In the genomic region with DNA sequence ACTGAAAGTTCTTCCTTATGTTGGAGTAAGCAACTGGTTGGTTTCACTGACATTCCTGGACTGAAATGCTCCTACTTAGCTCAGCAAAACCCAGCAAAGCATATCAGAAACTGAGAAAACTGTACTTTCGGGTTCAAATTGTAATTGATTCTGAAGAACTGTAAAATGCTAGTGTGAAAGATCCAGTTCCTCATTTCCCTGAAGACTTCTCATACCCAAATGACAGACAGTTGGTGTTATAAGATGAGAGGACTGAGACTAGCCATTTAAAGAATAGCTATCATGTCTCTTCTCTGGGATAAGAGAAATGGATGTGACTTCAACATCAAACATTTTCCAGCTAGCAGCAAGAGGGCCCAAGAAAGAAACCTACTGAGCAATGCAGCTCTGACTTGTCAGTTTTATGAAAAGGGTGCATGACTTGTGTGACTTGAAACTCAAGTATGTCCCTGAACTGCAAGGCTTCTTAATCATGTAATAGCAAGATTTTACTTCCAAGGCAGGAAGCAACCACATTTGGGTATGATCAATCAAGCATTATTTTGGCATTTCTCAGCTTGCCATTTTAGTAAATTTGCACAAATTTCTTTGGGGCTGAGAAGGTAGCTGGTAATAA, we compare ENCODE assay signal across 21 cellular contexts.
DNase-seq lines count a peak whose midpoint lies in the region; ATAC-seq and TF ChIP-seq lines count a peak whose summit lies in the region.
"Had no signal": no experiment of that assay in that cellular context is flagged by ENCODE, and none has a peak within 500 bp of the region (broad histone marks: within the 10 kb centered on the region; RNA-seq: fewer than 3 reads in every experiment).

No MANE protein-coding gene starts in this region.

- dilution Hi-C loops in IMR-90 (cut with HindIII; ENCODE audit: low sequenced_read_pairs, unreplicated experiment) = no loop called here

- no peak for TF ChIP-seq EP300 in sigmoid colon (IDR thresholded peaks at IDR 0.05)

- no peak for TF ChIP-seq POLR2A in IMR-90 (IDR thresholded peaks at IDR 0.05; ENCODE audit: low read depth, low read length)
- no peak for TF ChIP-seq POLR2A in sigmoid colon (IDR thresholded peaks at IDR 0.05)

- no peak overlapping the region for H2AFZ ChIP-seq in IMR-90 (replicated peaks; ENCODE audit: low read length, poor library complexity)

- no peak overlapping the region for H3K18ac ChIP-seq in IMR-90 (ENCODE audit: low read depth, low read length)

- no peak overlapping the region for H4K91ac ChIP-seq in IMR-90 (ENCODE audit: insufficient read depth, low read depth, low read length)

- H3K36me3 ChIP-seq in IMR-90 (ENCODE audit: control insufficient read depth, insufficient read depth, low read length) (no peaks in the 10 kb centered on the region), sigmoid colon (no peaks in the 10 kb centered on the region)
- H3K36me3 ChIP-seq: adrenal gland had no signal

- H4K5ac ChIP-seq in IMR-90 (ENCODE audit: low read depth, low read length) = no peak overlapping the region

- H4K8ac ChIP-seq in IMR-90 (ENCODE audit: low read depth in 2 of 2, low read length in 2 of 2) = no peak overlapping the region

- H2BK5ac ChIP-seq in IMR-90 (ENCODE audit: low read depth, low read length, poor library complexity, severe bottlenecking) = no peak overlapping the region

- no peak overlapping the region for H3K56ac ChIP-seq in IMR-90 (ENCODE audit: extremely low read depth, insufficient read depth, low read length)

- intact Hi-C loops in IMR-90 (cut with micrococcal nuclease) = no loop called here
- intact Hi-C loops in sigmoid colon (cut with DNase I) = no loop called here

- H2BK15ac ChIP-seq in IMR-90 (ENCODE audit: low read depth, low read length) = no peak overlapping the region

- POLR2A ChIA-PET in IMR-90 (lab: Charles Lee; ENCODE audit: unreplicated experiment) = no interaction called here
- POLR2A ChIA-PET in GM10248 (lab: Yijun Ruan, JAX) = no interaction called here

- H2AK9ac ChIP-seq in IMR-90 (replicated peaks; ENCODE audit: low read depth, low read length, poor library complexity) = no peak overlapping the region

- no peak overlapping the region for H2BK120ac ChIP-seq in IMR-90 (ENCODE audit: low read depth, low read length)

- no peak overlapping the region for H2AK5ac ChIP-seq in IMR-90 (ENCODE audit: low read depth, low read length)

- no TSS peak for BruUV-seq in IMR-90 (replicated peaks; lab: Mats Ljungman, UMichigan)

- no peak for TF ChIP-seq RAD21 in IMR-90 (IDR thresholded peaks at IDR 0.05; ENCODE audit: low read length)

- H3K9me3 ChIP-seq in IMR-90 (ENCODE audit: control insufficient read depth, insufficient read depth, low read length) (no peaks in the 10 kb centered on the region), sigmoid colon (no peaks in the 10 kb centered on the region)
- H3K9me3 ChIP-seq: adrenal gland had no signal

- H3K9me1 ChIP-seq in IMR-90 (ENCODE audit: insufficient read depth, low read length) = no peaks in the 10 kb centered on the region

- CTCF ChIA-PET in IMR-90 (lab: Yijun Ruan, JAX) = no interaction called here
- CTCF ChIA-PET in GM10248 (lab: Yijun Ruan, JAX) = interaction anchor here (1.1 kb wide), 1 partner anchor 21 kb away, joined by 3 read pairs; no protein-coding TSS in a partner anchor

- H3K9ac ChIP-seq in IMR-90 (ENCODE audit: low read depth, low read length) = no peak overlapping the region

- H3K23ac ChIP-seq in IMR-90 (ENCODE audit: low read depth, low read length) = no peak overlapping the region

- H3K4ac ChIP-seq in IMR-90 (ENCODE audit: low read depth, low read length) = no peak overlapping the region

- no CpG with 5 or more reads among the region's 1 CpG for WGBS in IMR-90 (ENCODE audit: extremely low coverage in 2 of 2, insufficient read length in 1 of 2), 2 experiments
- 92 to 96% methylated on average over 1 of the region's 1 CpG for WGBS in sigmoid colon, 2 donors

- no peaks in the 10 kb centered on the region for H4K20me1 ChIP-seq in IMR-90 (ENCODE audit: insufficient read depth, low read length)

- TF ChIP-seq CTCF in IMR-90 (conservative IDR thresholded peaks at IDR 0.05; ENCODE audit: low read depth, low read length) (no peak), sigmoid colon (IDR thresholded peaks at IDR 0.05) (no peak), coronary artery (IDR thresholded peaks at IDR 0.05) (no peak), GM10248 (IDR thresholded peaks at IDR 0.05; ENCODE audit: control extremely low read depth, extremely low read depth, low read depth, missing control alignments) (no peak)

- H3K27ac ChIP-seq in IMR-90 (ENCODE audit: insufficient read depth, low read length) (no peak overlapping the region), sigmoid colon (no peak overlapping the region), coronary artery (no peak overlapping the region)
- H3K27ac ChIP-seq: adrenal gland had no signal

- ATAC-seq in GM19455 (IDR thresholded peaks at IDR 0.05; ENCODE audit: unreplicated experiment) (peak; percentile 57), IMR-90 (ENCODE audit: low read depth) (no peak), esophagus mucosa (peak; percentile 36)
- ATAC-seq: activated CD4-positive, CD25-positive, alpha-beta regulatory T cell treated with anti-CD3 and anti-CD28 coated beads, Interleukin-2, amount 50 U/mL, for 24 hours; natural killer cell treated with Interleukin-12 subunit alpha and Interleukin-12 subunit beta and Interleukin-15 and Interleukin-18, amount 100 ng/mL, for 72 hours; stimulated activated naive CD8-positive, alpha-beta T cell treated with anti-CD3 and anti-CD28 coated beads, Interleukin-15, amount 100 ng/mL, for 72 hours had no signal

- no peak overlapping the region for H3K4me3 ChIP-seq in IMR-90 (ENCODE audit: insufficient read depth, low read depth, low read length)
- no peak overlapping the region for H3K4me3 ChIP-seq in sigmoid colon
- no peak overlapping the region for H3K4me3 ChIP-seq in coronary artery
- H3K4me3 ChIP-seq: adrenal gland had no signal

- H3K79me1 ChIP-seq in IMR-90 (ENCODE audit: low read depth in 1 of 2, low read length in 2 of 2) = no peaks in the 10 kb centered on the region

- in situ Hi-C loops in IMR-90 (cut with MboI; ENCODE audit: low sequenced_read_pairs) = no loop called here

- H3K4me1 ChIP-seq in IMR-90 (ENCODE audit: control insufficient read depth, insufficient read depth, low read length) (no peaks in the 10 kb centered on the region), sigmoid colon (no peaks in the 10 kb centered on the region)
- H3K4me1 ChIP-seq: adrenal gland had no signal

- peak; percentile 44 for DNase-seq in EH (ENCODE audit: low read depth)
- peak; percentile 10 for DNase-seq in IMR-90
- DNase-seq in sigmoid colon = no peak
- no peak for DNase-seq in coronary artery (ENCODE audit: low spot score)
- DNase-seq in GM10248 (ENCODE audit: extremely low spot score) = no peak
- DNase-seq in NCI-H2107 (lab: John Stamatoyannopoulos, UW) = no peak
- DNase-seq: activated CD4-positive, alpha-beta T cell treated with anti-CD3 and anti-CD28 coated beads, Interleukin-2, amount 50 U/mL, for 48 hours; activated naive CD4-positive, alpha-beta T cell treated with anti-CD3 and anti-CD28 coated beads for 36 hours; adrenal gland; CD4-positive, alpha-beta memory T cell; effector CD4-positive, alpha-beta T cell; kidney; NCI-H2081; NCI-H345; small intestine; stimulated activated naive CD8-positive, alpha-beta T cell treated with anti-CD3 and anti-CD28 coated beads, Interleukin-15, amount 100 ng/mL, for 72 hours; T-helper 1 cell had no signal

- H3K27me3 ChIP-seq in IMR-90 (ENCODE audit: control insufficient read depth, insufficient read depth, low read length) = no peaks in the 10 kb centered on the region
- H3K27me3 ChIP-seq in sigmoid colon = no peaks in the 10 kb centered on the region
- H3K27me3 ChIP-seq: adrenal gland had no signal

- no peak overlapping the region for H2BK20ac ChIP-seq in IMR-90 (ENCODE audit: low read depth, low read length)

- no peak overlapping the region for H3K4me2 ChIP-seq in IMR-90 (ENCODE audit: low read depth, low read length)

- no peak overlapping the region for H3K14ac ChIP-seq in IMR-90 (replicated peaks; ENCODE audit: low read depth, low read length)

TF ChIP-seq in IMR-90, 13 proteins besides CTCF, POLR2A, EP300 and RAD21:
- no peak for TF ChIP-seq MAZ (IDR thresholded peaks at IDR 0.05; ENCODE audit: borderline replicate concordance, low read depth, low read length)
- TF ChIP-seq RCOR1 (IDR thresholded peaks at IDR 0.05; ENCODE audit: insufficient replicate concordance, low read length) = no peak
- no peak for TF ChIP-seq FOS (IDR thresholded peaks at IDR 0.05; ENCODE audit: low read depth, low read length)
- no peak for TF ChIP-seq BHLHE40 (IDR thresholded peaks at IDR 0.05; ENCODE audit: low read depth, low read length)
- TF ChIP-seq MXI1 (IDR thresholded peaks at IDR 0.05; ENCODE audit: borderline replicate concordance, low read depth, low read length) = no peak
- no peak for TF ChIP-seq NFE2L2 (IDR thresholded peaks at IDR 0.05; ENCODE audit: low read depth, low read length)
- TF ChIP-seq ELK1 (IDR thresholded peaks at IDR 0.05; ENCODE audit: borderline replicate concordance, low read depth, low read length) = no peak
- TF ChIP-seq, protein P1, sequence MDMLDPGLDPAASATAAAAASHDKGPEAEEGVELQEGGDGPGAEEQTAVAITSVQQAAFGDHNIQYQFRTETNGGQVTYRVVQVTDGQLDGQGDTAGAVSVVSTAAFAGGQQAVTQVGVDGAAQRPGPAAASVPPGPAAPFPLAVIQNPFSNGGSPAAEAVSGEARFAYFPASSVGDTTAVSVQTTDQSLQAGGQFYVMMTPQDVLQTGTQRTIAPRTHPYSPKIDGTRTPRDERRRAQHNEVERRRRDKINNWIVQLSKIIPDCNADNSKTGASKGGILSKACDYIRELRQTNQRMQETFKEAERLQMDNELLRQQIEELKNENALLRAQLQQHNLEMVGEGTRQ (IDR thresholded peaks at IDR 0.05; ENCODE audit: low read depth, low read length) = no peak
- TF ChIP-seq CEBPB (IDR thresholded peaks at IDR 0.05; ENCODE audit: low read depth, low read length) = no peak
- TF ChIP-seq MAFK (IDR thresholded peaks at IDR 0.05; ENCODE audit: low read depth, low read length) = no peak

Comparison
In these comparisons a context has a peak if more than half of its experiments do, and no peak if none do; other contexts are left out.
1. DNase-seq: peak in EH (single experiment) and IMR-90 (single experiment); none in sigmoid colon (single experiment), coronary artery (single experiment), GM10248 (single experiment) and NCI-H2107 (single experiment).